35 cellular contexts compared by ENCODE assay signal in genomic region chr18:78232196-78232595, GRCh38.
"Had no signal": no experiment of that assay in that cellular context is flagged by ENCODE, and none has a peak within 500 bp of the region (broad histone marks: within the 10 kb centered on the region; RNA-seq: fewer than 3 reads in every experiment).

No MANE protein-coding gene starts in this region.

- H3K36me3 ChIP-seq: MG63 had no signal

- H3K9ac ChIP-seq: KMS-11 had no signal

- H3K9me3 ChIP-seq: MG63 had no signal

- H3K27ac ChIP-seq: KMS-11 had no signal

- H3K27me3 ChIP-seq: MG63 had no signal

- H3K4me2 ChIP-seq: KMS-11 had no signal

- DNase-seq: Karpas-422, Kasumi-1, MG63, MV-4-11, NCI-H1048, NCI-H1092, NCI-H1092 treated with DMSO at 0.1 percent for 48 hours, NCI-H1105, NCI-H1105 treated with DMSO at 0.1 percent for 48 hours, NCI-H1417, NCI-H1417 treated with DMSO at 0.1 percent for 48 hours, NCI-H1436, NCI-H1436 treated with DMSO at 0.1 percent for 48 hours, NCI-H146, NCI-H1694, NCI-H1694 treated with DMSO at 0.1 percent for 48 hours, NCI-H187, NCI-H187 treated with DMSO at 0.1 percent for 48 hours, NCI-H1930, NCI-H2029, NCI-H2029 treated with DMSO at 0.1 percent for 48 hours, NCI-H2081, NCI-H2081 treated with DMSO at 0.1 percent for 48 hours, NCI-H2107, NCI-H2171, NCI-H2171 treated with DMSO at 0.1 percent for 48 hours, NCI-H2227 treated with DMSO at 0.1 percent for 48 hours, NCI-H226, NCI-H345, NCI-H446, NCI-H446 treated with DMSO at 0.1 percent for 48 hours, NCI-H510A, NCI-H510A treated with DMSO at 0.1 percent for 48 hours, NCI-H524 had no signal

- H3K4me3 ChIP-seq: MG63 had no signal
